Comparison of ENCODE assay signal across 1 cellular context in the genomic region with DNA sequence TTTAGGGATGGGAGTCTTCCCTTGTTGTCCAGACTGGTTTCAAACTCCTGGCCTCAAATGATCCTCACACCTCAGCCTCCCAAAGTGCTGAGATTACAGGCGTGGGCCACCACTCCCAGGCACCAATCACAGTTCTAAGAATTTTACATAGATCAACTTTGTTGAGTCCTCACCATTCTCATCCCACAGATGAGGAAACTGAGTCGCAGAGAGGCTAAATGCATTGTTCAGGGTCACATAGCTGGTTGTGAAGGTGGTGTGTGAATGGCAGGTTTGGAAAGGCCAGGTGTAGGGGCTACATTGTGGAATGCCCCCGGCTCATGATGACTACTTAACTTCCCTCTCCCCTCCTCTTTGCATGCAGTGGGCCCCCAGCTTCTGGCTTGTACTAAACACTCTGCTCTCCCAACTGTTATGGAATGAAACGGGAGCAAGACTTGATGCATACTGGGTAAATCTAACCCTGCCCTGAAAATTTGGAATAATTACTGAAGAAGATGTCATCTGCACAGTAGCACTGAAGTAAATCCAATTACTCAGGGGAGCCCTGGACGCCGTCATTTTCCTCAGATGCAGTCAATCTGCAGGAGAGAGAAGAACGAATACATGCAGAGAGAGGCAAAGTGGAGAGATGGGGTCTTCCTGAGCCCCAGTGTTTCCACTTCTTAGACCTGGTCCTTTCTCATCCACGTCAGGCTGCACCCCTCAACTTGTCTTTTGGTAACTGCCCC.
TF ChIP-seq lines count a peak whose summit lies in the region.

No MANE protein-coding gene starts in this region.

TF ChIP-seq in WTC11, 78 proteins besides CTCF, POLR2A, EP300 and RAD21 (continued from another document):
- TF ChIP-seq, protein P1, sequence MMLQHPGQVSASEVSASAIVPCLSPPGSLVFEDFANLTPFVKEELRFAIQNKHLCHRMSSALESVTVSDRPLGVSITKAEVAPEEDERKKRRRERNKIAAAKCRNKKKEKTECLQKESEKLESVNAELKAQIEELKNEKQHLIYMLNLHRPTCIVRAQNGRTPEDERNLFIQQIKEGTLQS (CRISPR knock-in tag; conservative IDR thresholded peaks at IDR 0.05): no peak
- TF ChIP-seq, protein P2, sequence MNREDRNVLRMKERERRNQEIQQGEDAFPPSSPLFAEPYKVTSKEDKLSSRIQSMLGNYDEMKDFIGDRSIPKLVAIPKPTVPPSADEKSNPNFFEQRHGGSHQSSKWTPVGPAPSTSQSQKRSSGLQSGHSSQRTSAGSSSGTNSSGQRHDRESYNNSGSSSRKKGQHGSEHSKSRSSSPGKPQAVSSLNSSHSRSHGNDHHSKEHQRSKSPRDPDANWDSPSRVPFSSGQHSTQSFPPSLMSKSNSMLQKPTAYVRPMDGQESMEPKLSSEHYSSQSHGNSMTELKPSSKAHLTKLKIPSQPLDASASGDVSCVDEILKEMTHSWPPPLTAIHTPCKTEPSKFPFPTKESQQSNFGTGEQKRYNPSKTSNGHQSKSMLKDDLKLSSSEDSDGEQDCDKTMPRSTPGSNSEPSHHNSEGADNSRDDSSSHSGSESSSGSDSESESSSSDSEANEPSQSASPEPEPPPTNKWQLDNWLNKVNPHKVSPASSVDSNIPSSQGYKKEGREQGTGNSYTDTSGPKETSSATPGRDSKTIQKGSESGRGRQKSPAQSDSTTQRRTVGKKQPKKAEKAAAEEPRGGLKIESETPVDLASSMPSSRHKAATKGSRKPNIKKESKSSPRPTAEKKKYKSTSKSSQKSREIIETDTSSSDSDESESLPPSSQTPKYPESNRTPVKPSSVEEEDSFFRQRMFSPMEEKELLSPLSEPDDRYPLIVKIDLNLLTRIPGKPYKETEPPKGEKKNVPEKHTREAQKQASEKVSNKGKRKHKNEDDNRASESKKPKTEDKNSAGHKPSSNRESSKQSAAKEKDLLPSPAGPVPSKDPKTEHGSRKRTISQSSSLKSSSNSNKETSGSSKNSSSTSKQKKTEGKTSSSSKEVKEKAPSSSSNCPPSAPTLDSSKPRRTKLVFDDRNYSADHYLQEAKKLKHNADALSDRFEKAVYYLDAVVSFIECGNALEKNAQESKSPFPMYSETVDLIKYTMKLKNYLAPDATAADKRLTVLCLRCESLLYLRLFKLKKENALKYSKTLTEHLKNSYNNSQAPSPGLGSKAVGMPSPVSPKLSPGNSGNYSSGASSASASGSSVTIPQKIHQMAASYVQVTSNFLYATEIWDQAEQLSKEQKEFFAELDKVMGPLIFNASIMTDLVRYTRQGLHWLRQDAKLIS (CRISPR knock-in tag; IDR thresholded peaks at IDR 0.05; ENCODE audit: borderline replicate concordance): no peak
- TF ChIP-seq, protein P3, sequence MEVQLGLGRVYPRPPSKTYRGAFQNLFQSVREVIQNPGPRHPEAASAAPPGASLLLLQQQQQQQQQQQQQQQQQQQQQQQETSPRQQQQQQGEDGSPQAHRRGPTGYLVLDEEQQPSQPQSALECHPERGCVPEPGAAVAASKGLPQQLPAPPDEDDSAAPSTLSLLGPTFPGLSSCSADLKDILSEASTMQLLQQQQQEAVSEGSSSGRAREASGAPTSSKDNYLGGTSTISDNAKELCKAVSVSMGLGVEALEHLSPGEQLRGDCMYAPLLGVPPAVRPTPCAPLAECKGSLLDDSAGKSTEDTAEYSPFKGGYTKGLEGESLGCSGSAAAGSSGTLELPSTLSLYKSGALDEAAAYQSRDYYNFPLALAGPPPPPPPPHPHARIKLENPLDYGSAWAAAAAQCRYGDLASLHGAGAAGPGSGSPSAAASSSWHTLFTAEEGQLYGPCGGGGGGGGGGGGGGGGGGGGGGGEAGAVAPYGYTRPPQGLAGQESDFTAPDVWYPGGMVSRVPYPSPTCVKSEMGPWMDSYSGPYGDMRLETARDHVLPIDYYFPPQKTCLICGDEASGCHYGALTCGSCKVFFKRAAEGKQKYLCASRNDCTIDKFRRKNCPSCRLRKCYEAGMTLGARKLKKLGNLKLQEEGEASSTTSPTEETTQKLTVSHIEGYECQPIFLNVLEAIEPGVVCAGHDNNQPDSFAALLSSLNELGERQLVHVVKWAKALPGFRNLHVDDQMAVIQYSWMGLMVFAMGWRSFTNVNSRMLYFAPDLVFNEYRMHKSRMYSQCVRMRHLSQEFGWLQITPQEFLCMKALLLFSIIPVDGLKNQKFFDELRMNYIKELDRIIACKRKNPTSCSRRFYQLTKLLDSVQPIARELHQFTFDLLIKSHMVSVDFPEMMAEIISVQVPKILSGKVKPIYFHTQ (CRISPR knock-in tag; IDR thresholded peaks at IDR 0.05): no peak
- TF ChIP-seq ZNF232 (CRISPR knock-in tag; IDR thresholded peaks at IDR 0.05): no peak
- no peak for TF ChIP-seq FOXP1 (CRISPR knock-in tag; IDR thresholded peaks at IDR 0.05; ENCODE audit: borderline replicate concordance)
- no peak for TF ChIP-seq FOXJ3 (CRISPR knock-in tag; IDR thresholded peaks at IDR 0.05; ENCODE audit: borderline replicate concordance)
- TF ChIP-seq ESRRA (CRISPR knock-in tag; IDR thresholded peaks at IDR 0.05; ENCODE audit: borderline replicate concordance): no peak
- TF ChIP-seq EMX1 (CRISPR knock-in tag; IDR thresholded peaks at IDR 0.05): no peak
